ENCODE assay signal across 1 cellular context in genomic region chr2:69012310-69013122, GRCh38.
TF ChIP-seq lines count a peak whose summit lies in the region.

No MANE protein-coding gene starts in this region.

TF ChIP-seq in HepG2, 621 proteins besides CTCF, POLR2A, EP300 and RAD21 (continued from another document):
- no peak for TF ChIP-seq HINFP (CRISPR knock-in tag; IDR thresholded peaks at IDR 0.05; ENCODE audit: low read depth)
- TF ChIP-seq ZNF552 (CRISPR knock-in tag; IDR thresholded peaks at IDR 0.05; ENCODE audit: borderline replicate concordance): no peak
- no peak for TF ChIP-seq POLR2AphosphoS5 (IDR thresholded peaks at IDR 0.05; ENCODE audit: low read depth, low read length)
- no peak for TF ChIP-seq JARID2 (CRISPR knock-in tag; IDR thresholded peaks at IDR 0.05; ENCODE audit: insufficient replicate concordance)
- no peak for TF ChIP-seq ZNF816 (CRISPR knock-in tag; IDR thresholded peaks at IDR 0.05; ENCODE audit: borderline replicate concordance)
- TF ChIP-seq TEF (CRISPR knock-in tag; IDR thresholded peaks at IDR 0.05): no peak
- no peak for TF ChIP-seq ZBTB38 (CRISPR knock-in tag; IDR thresholded peaks at IDR 0.05)
- TF ChIP-seq GATA4 (IDR thresholded peaks at IDR 0.05; ENCODE audit: borderline replicate concordance, low read depth): no peak
- TF ChIP-seq TGIF2 (CRISPR knock-in tag; IDR thresholded peaks at IDR 0.05): no peak; the same call in 1 of the 2 replicates
- no peak for TF ChIP-seq ATF1 (CRISPR knock-in tag; IDR thresholded peaks at IDR 0.05)
- TF ChIP-seq ZEB1 (IDR thresholded peaks at IDR 0.05; ENCODE audit: insufficient replicate concordance, low read depth): no peak
- TF ChIP-seq HMG20B (CRISPR knock-in tag; conservative IDR thresholded peaks at IDR 0.05): no peak
- TF ChIP-seq THAP11 (CRISPR knock-in tag; IDR thresholded peaks at IDR 0.05): no peak
- no peak for TF ChIP-seq AHDC1 (CRISPR knock-in tag; IDR thresholded peaks at IDR 0.05; ENCODE audit: borderline replicate concordance)
- TF ChIP-seq BHLHE40 (IDR thresholded peaks at IDR 0.05; ENCODE audit: low read length): no peak
- TF ChIP-seq SMARCE1 (IDR thresholded peaks at IDR 0.05; ENCODE audit: borderline replicate concordance): no peak
- TF ChIP-seq ZNF7 (CRISPR knock-in tag; IDR thresholded peaks at IDR 0.05): no peak
- no peak for TF ChIP-seq ZNF264 (CRISPR knock-in tag; IDR thresholded peaks at IDR 0.05)
- no peak for TF ChIP-seq ZNF207 (IDR thresholded peaks at IDR 0.05; ENCODE audit: borderline replicate concordance)
- TF ChIP-seq ZBTB39 (CRISPR knock-in tag; IDR thresholded peaks at IDR 0.05): no peak
- TF ChIP-seq ETV6 (CRISPR knock-in tag; conservative IDR thresholded peaks at IDR 0.05): no peak
- no peak for TF ChIP-seq E2F2 (CRISPR knock-in tag; IDR thresholded peaks at IDR 0.05; ENCODE audit: borderline replicate concordance)
- TF ChIP-seq HOMEZ (CRISPR knock-in tag; IDR thresholded peaks at IDR 0.05; ENCODE audit: low read depth): no peak
- no peak for TF ChIP-seq SIX1 (CRISPR knock-in tag; IDR thresholded peaks at IDR 0.05; ENCODE audit: borderline replicate concordance)
- TF ChIP-seq HMGXB4 (CRISPR knock-in tag; IDR thresholded peaks at IDR 0.05; ENCODE audit: borderline replicate concordance in 1 of 2, low read depth in 1 of 2): no peak; a peak in 1 of 4 replicates
- peak; percentile 48 for TF ChIP-seq XRCC5 (optimal IDR thresholded peaks at IDR 0.05; ENCODE audit: low read length)
- no peak for TF ChIP-seq SMYD3 (CRISPR knock-in tag; IDR thresholded peaks at IDR 0.05)
- peak; percentile 8; the same call in 1 of the 2 replicates for TF ChIP-seq ZNF747 (CRISPR knock-in tag; IDR thresholded peaks at IDR 0.05; ENCODE audit: borderline replicate concordance)
